Comparison of ENCODE assay signal across 23 cellular contexts in genomic region chr9:111919875-111920274, GRCh38.
"Had no signal": no experiment of that assay in that cellular context is flagged by ENCODE, and none has a peak within 500 bp of the region (broad histone marks: within the 10 kb centered on the region; RNA-seq: fewer than 3 reads in every experiment).

No MANE protein-coding gene starts in this region.

- H3K36me3 ChIP-seq: breast epithelium, neural progenitor cell, pancreas, uterus had no signal

- H3K9ac ChIP-seq: neural progenitor cell had no signal

- DNase-seq: activated CD4-positive, alpha-beta memory T cell treated with anti-CD3 and anti-CD28 coated beads, Interleukin-2, amount 10 ng/mL, durations not matched to agents 7 days and 5 days; activated CD4-positive, alpha-beta T cell treated with anti-CD3 and anti-CD28 coated beads for 36 hours; activated effector memory CD4-positive, alpha-beta T cell treated with anti-CD3 and anti-CD28 coated beads, Interleukin-2, amount 50 U/mL, for 16 hours; activated naive CD8-positive, alpha-beta T cell treated with anti-CD3 and anti-CD28 coated beads, Interleukin-2, amount 50 U/mL, for 24 hours; activated T-cell treated with anti-CD3 and anti-CD28 coated beads, Interleukin-2, amount 50 U/mL, for 48 hours; dorsolateral prefrontal cortex; endodermal cell; gastrocnemius medialis; heart left ventricle; pancreas; sigmoid colon; spleen; stimulated activated CD4-positive, alpha-beta T cell treated with anti-CD3 and anti-CD28 coated beads, Interleukin-1b, Interleukin-23, amount 100 ng/mL, for 48 hours; substantia nigra; T-helper 17 cell; uterus; WERI-Rb-1 had no signal

- H3K9me3 ChIP-seq: ascending aorta, breast epithelium, gastrocnemius medialis, heart left ventricle, pancreas, sigmoid colon, spleen, tibial nerve, uterus had no signal

- H3K4me1 Mint-ChIP-seq: neural progenitor cell had no signal

- H3K4me3 Mint-ChIP-seq: activated CD4-positive, alpha-beta memory T cell treated with anti-CD3 and anti-CD28 coated beads, Interleukin-2, amount 10 ng/mL, durations not matched to agents 7 days and 5 days; activated CD4-positive, alpha-beta T cell treated with anti-CD3 and anti-CD28 coated beads for 36 hours; activated naive CD8-positive, alpha-beta T cell treated with anti-CD3 and anti-CD28 coated beads, Interleukin-2, amount 50 U/mL, for 24 hours; endodermal cell; neural progenitor cell; stimulated activated effector memory CD8-positive, alpha-beta T cell treated with anti-CD3 and anti-CD28 coated beads, Interleukin-12 subunit alpha, Interleukin-12 subunit beta, amount 100 ng/mL, for 72 hours; T-helper 17 cell had no signal

- H3K4me3 ChIP-seq: ascending aorta, breast epithelium, dorsolateral prefrontal cortex, gastrocnemius medialis, heart left ventricle, lung, neural progenitor cell, pancreas, sigmoid colon, spleen, tibial nerve, uterus had no signal

- H3K27me3 Mint-ChIP-seq: activated CD4-positive, alpha-beta memory T cell treated with anti-CD3 and anti-CD28 coated beads, Interleukin-2, amount 10 ng/mL, durations not matched to agents 7 days and 5 days; activated CD4-positive, alpha-beta T cell treated with anti-CD3 and anti-CD28 coated beads for 36 hours; activated naive CD8-positive, alpha-beta T cell treated with anti-CD3 and anti-CD28 coated beads, Interleukin-2, amount 50 U/mL, for 24 hours; T-helper 17 cell had no signal

- H3K27me3 ChIP-seq: ascending aorta, breast epithelium, dorsolateral prefrontal cortex, gastrocnemius medialis, heart left ventricle, neural progenitor cell, pancreas, sigmoid colon, spleen, tibial nerve, uterus had no signal

- H3K27ac ChIP-seq: ascending aorta, breast epithelium, dorsolateral prefrontal cortex, gastrocnemius medialis, heart left ventricle, neural progenitor cell, sigmoid colon, tibial nerve, uterus, WERI-Rb-1 had no signal

- H3K9me3 Mint-ChIP-seq: activated CD4-positive, alpha-beta memory T cell treated with anti-CD3 and anti-CD28 coated beads, Interleukin-2, amount 10 ng/mL, durations not matched to agents 7 days and 5 days; activated naive CD8-positive, alpha-beta T cell treated with anti-CD3 and anti-CD28 coated beads, Interleukin-2, amount 50 U/mL, for 24 hours; endodermal cell; neural progenitor cell; stimulated activated effector memory CD8-positive, alpha-beta T cell treated with anti-CD3 and anti-CD28 coated beads, Interleukin-12 subunit alpha, Interleukin-12 subunit beta, amount 100 ng/mL, for 72 hours had no signal

- ATAC-seq: activated CD4-positive, alpha-beta T cell treated with anti-CD3 and anti-CD28 coated beads for 36 hours; activated naive CD8-positive, alpha-beta T cell treated with anti-CD3 and anti-CD28 coated beads, Interleukin-2, amount 50 U/mL, for 24 hours; gastrocnemius medialis; stimulated activated effector memory CD8-positive, alpha-beta T cell treated with anti-CD3 and anti-CD28 coated beads, Interleukin-12 subunit alpha, Interleukin-12 subunit beta, amount 100 ng/mL, for 72 hours; T-helper 17 cell had no signal

- H3K4me1 ChIP-seq: breast epithelium, neural progenitor cell, uterus had no signal

- H3K27ac Mint-ChIP-seq: activated CD4-positive, alpha-beta memory T cell treated with anti-CD3 and anti-CD28 coated beads, Interleukin-2, amount 10 ng/mL, durations not matched to agents 7 days and 5 days; activated CD4-positive, alpha-beta T cell treated with anti-CD3 and anti-CD28 coated beads for 36 hours; activated naive CD8-positive, alpha-beta T cell treated with anti-CD3 and anti-CD28 coated beads, Interleukin-2, amount 50 U/mL, for 24 hours; endodermal cell; neural progenitor cell; stimulated activated effector memory CD8-positive, alpha-beta T cell treated with anti-CD3 and anti-CD28 coated beads, Interleukin-12 subunit alpha, Interleukin-12 subunit beta, amount 100 ng/mL, for 72 hours had no signal

- H3K4me2 ChIP-seq: neural progenitor cell had no signal
